ENCODE assay signal across 9 cellular contexts in the genomic region with DNA sequence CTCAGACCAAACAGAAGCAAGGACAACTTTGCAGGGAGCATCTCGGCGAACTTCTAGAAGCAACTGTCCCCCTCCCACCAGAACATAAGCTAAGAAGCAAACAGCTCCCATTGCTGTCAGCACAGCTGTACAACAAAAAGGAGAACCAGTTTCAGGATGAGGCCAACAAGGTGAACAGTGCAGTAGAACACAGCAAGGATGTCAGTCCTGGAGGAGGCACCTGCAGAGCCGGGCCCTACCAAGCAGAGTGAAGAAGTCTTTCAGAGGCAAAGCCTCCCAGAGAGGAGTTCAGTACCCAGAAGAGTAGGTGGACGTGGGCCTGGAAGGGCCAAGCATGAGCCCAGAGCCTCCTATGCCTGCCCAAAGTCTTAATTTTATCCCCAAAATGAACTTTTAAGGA. TPM values are rescaled to one million over a fixed set of nuclear protein-coding genes. Genes with fewer than 3 reads are reported as not detected.
A peak's percentile ranks its signal among the peaks of the same experiment; 100 is the strongest.
DNase-seq lines count a peak whose midpoint lies in the region; ATAC-seq and TF ChIP-seq lines count a peak whose summit lies in the region.
"Had no signal": no experiment of that assay in that cellular context is flagged by ENCODE, and none has a peak within 500 bp of the region (broad histone marks: within the 10 kb centered on the region; RNA-seq: fewer than 3 reads in every experiment).

No MANE protein-coding gene starts in this region.

- intact Hi-C loops in OCI-LY7 (cut with micrococcal nuclease; ENCODE audit: unreplicated experiment), result loop anchor here (10.0 kb wide), 1 partner anchor 737 kb away; no protein-coding TSS in a partner anchor

- H2AFZ ChIP-seq in OCI-LY7 (ENCODE audit: low read length) (no peak overlapping the region), smooth muscle cell (ENCODE audit: low read depth) (peak overlapping the region; percentile 81)

- ATAC-seq in HG03378 (IDR thresholded peaks at IDR 0.05; ENCODE audit: unreplicated experiment), result no peak
- ATAC-seq: sciatic nerve had no signal

- H3K4me3 ChIP-seq in OCI-LY7 (ENCODE audit: low read depth, low read length, poor library complexity, severe bottlenecking), result peak overlapping the region; percentile 94
- H3K4me3 ChIP-seq in epithelial cell of proximal tubule (ENCODE audit: low read depth, low read length), result peak overlapping the region; percentile 80
- peak overlapping the region; percentile 89 for H3K4me3 ChIP-seq in smooth muscle cell

- H3K9me3 ChIP-seq in OCI-LY7 (ENCODE audit: low read length) (no peaks in the 10 kb centered on the region), smooth muscle cell (replicated peaks; ENCODE audit: low read depth) (no peaks in the 10 kb centered on the region)

- BruUV-seq in OCI-LY7 (replicated peaks; lab: Mats Ljungman, UMichigan), result TSS peak; percentile 61

- DNase-seq in activated CD4-positive, alpha-beta T cell treated with anti-CD3 and anti-CD28 coated beads, Interleukin-2, amount 10 ng/mL, durations not matched to agents 7 days and 5 days, result no peak
- DNase-seq in activated CD4-positive, alpha-beta T cell treated with anti-CD3 and anti-CD28 coated beads for 48 hours, result no peak
- DNase-seq in OCI-LY7 (ENCODE audit: low spot score), result peak; percentile 46
- no peak for DNase-seq in epithelial cell of proximal tubule (ENCODE audit: low read depth)
- DNase-seq in smooth muscle cell (lab: John Stamatoyannopoulos, UW; ENCODE audit: unreplicated experiment), result no peak
- no peak for DNase-seq in AG20443 (ENCODE audit: low spot score)
- no peak for DNase-seq in HK-2 (ENCODE audit: unreplicated experiment)

- no peak for TF ChIP-seq CTCF in OCI-LY7 (conservative IDR thresholded peaks at IDR 0.05; ENCODE audit: low read length)
- no peak for TF ChIP-seq CTCF in epithelial cell of proximal tubule (conservative IDR thresholded peaks at IDR 0.05; ENCODE audit: low read depth, low read length)
- no peak for TF ChIP-seq CTCF in smooth muscle cell (IDR thresholded peaks at IDR 0.05; ENCODE audit: borderline replicate concordance, insufficient read depth, poor library complexity, severe bottlenecking)

- H3K36me3 ChIP-seq in OCI-LY7 (ENCODE audit: insufficient read depth, low read length) (peaks cover 16% of the 10 kb centered on the region), smooth muscle cell (ENCODE audit: low read depth) (no peaks in the 10 kb centered on the region)

- H3K36me3 Mint-ChIP-seq in activated CD4-positive, alpha-beta T cell treated with anti-CD3 and anti-CD28 coated beads, Interleukin-2, amount 10 ng/mL, durations not matched to agents 7 days and 5 days (ENCODE audit: low read depth), result peaks cover 2% of the 10 kb centered on the region

- peaks cover 16% of the 10 kb centered on the region for H4K20me1 ChIP-seq in OCI-LY7 (ENCODE audit: insufficient read depth, low read length)
- H4K20me1 ChIP-seq in smooth muscle cell (ENCODE audit: low read depth), result peaks cover 11% of the 10 kb centered on the region

- no peaks in the 10 kb centered on the region for H3K9me3 Mint-ChIP-seq in activated CD4-positive, alpha-beta T cell treated with anti-CD3 and anti-CD28 coated beads, Interleukin-2, amount 10 ng/mL, durations not matched to agents 7 days and 5 days

- H3K27me3 Mint-ChIP-seq in activated CD4-positive, alpha-beta T cell treated with anti-CD3 and anti-CD28 coated beads, Interleukin-2, amount 10 ng/mL, durations not matched to agents 7 days and 5 days, result no peaks in the 10 kb centered on the region

- peak overlapping the region; percentile 67 for H3K27ac Mint-ChIP-seq in activated CD4-positive, alpha-beta T cell treated with anti-CD3 and anti-CD28 coated beads, Interleukin-2, amount 10 ng/mL, durations not matched to agents 7 days and 5 days

- CTCF ChIA-PET in activated CD4-positive, alpha-beta T cell treated with anti-CD3 and anti-CD28 coated beads, Interleukin-2, amount 10 ng/mL, durations not matched to agents 7 days and 5 days (lab: Charles Lee), result no interaction called here
- CTCF ChIA-PET in OCI-LY7 (lab: Charles Lee; ENCODE audit: unreplicated experiment), result no interaction called here

- H3K4me1 Mint-ChIP-seq in activated CD4-positive, alpha-beta T cell treated with anti-CD3 and anti-CD28 coated beads, Interleukin-2, amount 10 ng/mL, durations not matched to agents 7 days and 5 days, result peaks cover 45% of the 10 kb centered on the region

- H3K9ac ChIP-seq in smooth muscle cell (ENCODE audit: low read depth), result no peak overlapping the region

- POLR2A ChIA-PET in activated CD4-positive, alpha-beta T cell treated with anti-CD3 and anti-CD28 coated beads, Interleukin-2, amount 10 ng/mL, durations not matched to agents 7 days and 5 days (lab: Charles Lee), result no interaction called here
- POLR2A ChIA-PET in OCI-LY7 (lab: Charles Lee), result no interaction called here

- H3K9me2 ChIP-seq in OCI-LY7 (ENCODE audit: insufficient read depth, low read length), result no peaks in the 10 kb centered on the region

- H3K4me3 Mint-ChIP-seq in activated CD4-positive, alpha-beta T cell treated with anti-CD3 and anti-CD28 coated beads, Interleukin-2, amount 10 ng/mL, durations not matched to agents 7 days and 5 days, result peak overlapping the region; percentile 89

- H3F3A ChIP-seq in smooth muscle cell (ENCODE audit: low read depth), result no peaks in the 10 kb centered on the region

- peaks cover 40% of the 10 kb centered on the region; the same call in 1 of the 2 replicates for H3K79me2 ChIP-seq in OCI-LY7 (ENCODE audit: insufficient read depth, low read depth, low read length)
- peaks cover 13% of the 10 kb centered on the region for H3K79me2 ChIP-seq in smooth muscle cell (ENCODE audit: low read depth)

- H3K4me2 ChIP-seq in OCI-LY7 (ENCODE audit: low read length) (peak overlapping the region; percentile 83), smooth muscle cell (peak overlapping the region; percentile 89)

- 89% methylated on average over 4 of the region's 4 CpGs for WGBS in smooth muscle cell (ENCODE audit: low lambda C conversion rate)

- no peak overlapping the region for H3K27ac ChIP-seq in OCI-LY7 (ENCODE audit: low read depth, low read length, poor library complexity, severe bottlenecking)
- H3K27ac ChIP-seq in smooth muscle cell (ENCODE audit: low read depth), result no peak overlapping the region

- no peaks in the 10 kb centered on the region for H3K27me3 ChIP-seq in smooth muscle cell (ENCODE audit: low read depth)

- peaks cover 37% of the 10 kb centered on the region for H3K4me1 ChIP-seq in OCI-LY7 (ENCODE audit: insufficient read depth, low read length, poor library complexity, severe bottlenecking)
- peaks cover 6% of the 10 kb centered on the region for H3K4me1 ChIP-seq in smooth muscle cell (ENCODE audit: low read depth)

RNA-seq across cellular contexts. Expression of a gene that starts 1.0 kb away (rescaled TPM):
- total RNA-seq in activated CD4-positive, alpha-beta T cell treated with anti-CD3 and anti-CD28 coated beads, Interleukin-2, amount 10 ng/mL, durations not matched to agents 7 days and 5 days, result 10 to 100 TPM; 55.5 to 62.0 TPM
- 26.8 and 72.9 TPM in 2 replicates for total RNA-seq in OCI-LY7 (2014; rRNA removed; shearing (Covaris generic))
- total RNA-seq in OCI-LY7 (2022) (73.5 and 84.3 TPM in 2 replicates), epithelial cell of proximal tubule (10.0 and 15.5 TPM in 2 replicates), smooth muscle cell (2.6 and 8.9 TPM in 2 replicates)
- polyA plus RNA-seq in smooth muscle cell, result 2.6 and 3.9 TPM in 2 replicates

RNA-seq across cellular contexts. Expression of a gene that starts 2.0 kb away (rescaled TPM):
- 100 to 1,000 TPM in 1 of 2 experiments, 10 to 100 TPM in 1; 89.5 to 110 TPM for total RNA-seq in activated CD4-positive, alpha-beta T cell treated with anti-CD3 and anti-CD28 coated beads, Interleukin-2, amount 10 ng/mL, durations not matched to agents 7 days and 5 days
- total RNA-seq in OCI-LY7 (2014; rRNA removed; shearing (Covaris generic)), result 46.0 and 61.4 TPM in 2 replicates
- 82.0 and 97.1 TPM in 2 replicates for total RNA-seq in OCI-LY7 (2022)
- 57.7 and 75.6 TPM in 2 replicates for total RNA-seq in epithelial cell of proximal tubule
- 44.3 and 54.3 TPM in 2 replicates for total RNA-seq in smooth muscle cell
- 74.9 and 86.8 TPM in 2 replicates for polyA plus RNA-seq in smooth muscle cell

RNA-seq across cellular contexts. Expression of a gene that starts 40.2 kb away (rescaled TPM):
- total RNA-seq in activated CD4-positive, alpha-beta T cell treated with anti-CD3 and anti-CD28 coated beads, Interleukin-2, amount 10 ng/mL, durations not matched to agents 7 days and 5 days, result under 1 TPM; 0.12 TPM
- 0.16 TPM in 1 of 2 replicates, not detected in the other for total RNA-seq in OCI-LY7 (2014; rRNA removed; shearing (Covaris generic))
- total RNA-seq in OCI-LY7 (2022) (0.46 TPM in 1 of 2 replicates, not detected in the other), epithelial cell of proximal tubule (1.2 and 2.8 TPM in 2 replicates), smooth muscle cell (0.36 and 1.3 TPM in 2 replicates)
- 1.4 and 4.9 TPM in 2 replicates for polyA plus RNA-seq in smooth muscle cell

RNA-seq across cellular contexts. Expression of a gene that starts 46.2 kb away (rescaled TPM):
- 10 to 100 TPM; 38.0 to 41.0 TPM for total RNA-seq in activated CD4-positive, alpha-beta T cell treated with anti-CD3 and anti-CD28 coated beads, Interleukin-2, amount 10 ng/mL, durations not matched to agents 7 days and 5 days
- 57.7 and 58.9 TPM in 2 replicates for total RNA-seq in OCI-LY7 (2014; rRNA removed; shearing (Covaris generic))
- total RNA-seq in OCI-LY7 (2022) (48.2 and 52.8 TPM in 2 replicates), epithelial cell of proximal tubule (9.7 and 33.8 TPM in 2 replicates), smooth muscle cell (27.3 and 38.6 TPM in 2 replicates)
- polyA plus RNA-seq in smooth muscle cell, result 13.7 and 18.6 TPM in 2 replicates
